20 cellular contexts compared by ENCODE assay signal in the genomic region with DNA sequence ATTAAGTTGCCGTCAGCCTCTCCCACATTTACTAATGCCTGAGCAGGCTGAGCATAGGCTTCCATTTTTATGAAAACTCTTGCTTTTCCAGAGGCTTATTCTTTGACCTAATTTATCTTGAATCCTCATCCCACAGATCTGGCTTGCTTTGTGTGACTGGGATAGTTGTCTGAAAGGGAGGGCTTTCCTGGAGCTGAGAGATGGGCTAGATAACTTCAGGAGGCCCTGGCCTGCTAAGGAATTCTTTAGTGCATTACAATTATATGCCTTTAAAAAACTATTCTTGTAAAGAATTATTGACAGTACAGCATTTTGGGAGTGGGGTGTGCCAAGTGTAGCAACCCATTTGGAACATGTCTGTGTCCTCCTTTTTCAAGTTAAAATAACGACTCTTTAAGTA. TPM values are rescaled to one million over a fixed set of nuclear protein-coding genes. Genes with fewer than 3 reads are reported as not detected.
DNase-seq lines count a peak whose midpoint lies in the region; ATAC-seq and TF ChIP-seq lines count a peak whose summit lies in the region.
"Had no signal": no experiment of that assay in that cellular context is flagged by ENCODE, and none has a peak within 500 bp of the region (broad histone marks: within the 10 kb centered on the region; RNA-seq: fewer than 3 reads in every experiment).

No MANE protein-coding gene starts in this region.

- H3K36me3 Mint-ChIP-seq in neural progenitor cell, result peaks cover 1% of the 10 kb centered on the region

- in situ Hi-C loops in brain microvascular endothelial cell (cut with HindIII; ENCODE audit: low pct_ligation_motif_present, low sequenced_read_pairs), result no loop called here

- TF ChIP-seq CTCF in VCaP (conservative IDR thresholded peaks at IDR 0.05) (no peak), neural progenitor cell (IDR thresholded peaks at IDR 0.05) (no peak), uterus (IDR thresholded peaks at IDR 0.05) (no peak), brain microvascular endothelial cell (IDR thresholded peaks at IDR 0.05; ENCODE audit: low read depth, low read length, missing control alignments) (no peak), left ventricle myocardium inferior (IDR thresholded peaks at IDR 0.05; ENCODE audit: borderline replicate concordance) (no peak)

- H3K36me3 ChIP-seq in neural progenitor cell (no peaks in the 10 kb centered on the region), uterus (no peaks in the 10 kb centered on the region), brain microvascular endothelial cell (replicated peaks) (no peaks in the 10 kb centered on the region), left ventricle myocardium inferior (no peaks in the 10 kb centered on the region)
- H3K36me3 ChIP-seq: HAP-1 had no signal

- no peaks in the 10 kb centered on the region for H3K9me3 Mint-ChIP-seq in neural progenitor cell
- H3K9me3 Mint-ChIP-seq: CD4-positive, CD25-positive, alpha-beta regulatory T cell; CD8-positive, alpha-beta memory T cell had no signal

- no peak overlapping the region for H2AFZ ChIP-seq in neural progenitor cell (replicated peaks)

- H3K27me3 Mint-ChIP-seq in neural progenitor cell (ENCODE audit: insufficient read depth, low read depth), result no peaks in the 10 kb centered on the region
- H3K27me3 Mint-ChIP-seq: B cell; CD4-positive, CD25-positive, alpha-beta regulatory T cell; CD8-positive, alpha-beta memory T cell had no signal

- no peaks in the 10 kb centered on the region for H4K20me1 ChIP-seq in neural progenitor cell (ENCODE audit: low read depth)

- H3K4me1 Mint-ChIP-seq in neural progenitor cell, result no peaks in the 10 kb centered on the region

- H3K9me3 ChIP-seq in neural progenitor cell (ENCODE audit: low read depth) (no peaks in the 10 kb centered on the region), uterus (no peaks in the 10 kb centered on the region), left ventricle myocardium inferior (replicated peaks) (no peaks in the 10 kb centered on the region)
- H3K9me3 ChIP-seq: BLaER1 treated with 17β-estradiol and CSF1 and Interleukin-3, amounts not matched to agents 10 nM and 100 nM; HAP-1 had no signal

- no peak overlapping the region for H3K4me2 ChIP-seq in neural progenitor cell
- H3K4me2 ChIP-seq: BLaER1 treated with 17β-estradiol and CSF1 and Interleukin-3, amounts not matched to agents 10 nM and 100 nM had no signal

- H3K4me3 Mint-ChIP-seq in neural progenitor cell, result no peak overlapping the region
- H3K4me3 Mint-ChIP-seq: B cell; CD4-positive, CD25-positive, alpha-beta regulatory T cell; CD8-positive, alpha-beta memory T cell had no signal

- H3K27ac ChIP-seq in VCaP (peak overlapping the region; percentile 76), neural progenitor cell (no peak overlapping the region), uterus (peak overlapping the region; percentile 53 to 60), brain microvascular endothelial cell (no peak overlapping the region), left ventricle myocardium inferior (replicated peaks) (no peak overlapping the region)
- H3K27ac ChIP-seq: BLaER1 treated with 17β-estradiol and CSF1 and Interleukin-3, amounts not matched to agents 10 nM and 100 nM; HL-60 had no signal

- H3K4me3 ChIP-seq in neural progenitor cell (no peak overlapping the region), uterus (no peak overlapping the region), brain microvascular endothelial cell (ENCODE audit: low read depth, low read length) (no peak overlapping the region), left ventricle myocardium inferior (no peak overlapping the region)
- H3K4me3 ChIP-seq: BLaER1 treated with 17β-estradiol and CSF1 and Interleukin-3, amounts not matched to agents 10 nM and 100 nM; GM12878; HAP-1 had no signal

- H3F3A ChIP-seq in neural progenitor cell (ENCODE audit: low read depth), result no peaks in the 10 kb centered on the region

- H3K27me3 ChIP-seq in neural progenitor cell (no peaks in the 10 kb centered on the region), uterus (no peaks in the 10 kb centered on the region), brain microvascular endothelial cell (replicated peaks) (no peaks in the 10 kb centered on the region), left ventricle myocardium inferior (ENCODE audit: low read depth) (no peaks in the 10 kb centered on the region)
- H3K27me3 ChIP-seq: BLaER1 treated with 17β-estradiol and CSF1 and Interleukin-3, amounts not matched to agents 10 nM and 100 nM had no signal

- no peaks in the 10 kb centered on the region for H3K79me2 ChIP-seq in neural progenitor cell (ENCODE audit: low read depth)

- H3K4me1 ChIP-seq in neural progenitor cell (no peaks in the 10 kb centered on the region), uterus (peaks cover 0 to 8% of the 10 kb centered on the region in 2 donors), left ventricle myocardium inferior (peaks cover 37% of the 10 kb centered on the region)
- H3K4me1 ChIP-seq: BLaER1 treated with 17β-estradiol and CSF1 and Interleukin-3, amounts not matched to agents 10 nM and 100 nM; HAP-1 had no signal

- ATAC-seq in HG03439 (IDR thresholded peaks at IDR 0.05; ENCODE audit: unreplicated experiment), result no peak
- ATAC-seq: GM12878 had no signal

- H3K27ac Mint-ChIP-seq in neural progenitor cell, result peak overlapping the region; percentile 7
- H3K27ac Mint-ChIP-seq: B cell; CD4-positive, CD25-positive, alpha-beta regulatory T cell had no signal

- TF ChIP-seq POLR2A in uterus (IDR thresholded peaks at IDR 0.05), result no peak

- H3K9ac ChIP-seq in neural progenitor cell, result no peak overlapping the region
- H3K9ac ChIP-seq: BLaER1 treated with 17β-estradiol and CSF1 and Interleukin-3, amounts not matched to agents 10 nM and 100 nM had no signal

- peak; percentile 14 for DNase-seq in left kidney (ENCODE audit: low read depth, low spot score)
- no peak for DNase-seq in neural progenitor cell (ENCODE audit: low spot score)
- DNase-seq in uterus, result no peak
- no peak for DNase-seq in brain microvascular endothelial cell
- no peak for DNase-seq in left ventricle myocardium inferior
- DNase-seq: CD4-positive, CD25-positive, alpha-beta regulatory T cell; CD8-positive, alpha-beta memory T cell; COR-L47; DMS 273 treated with DMSO at 0.1 percent for 48 hours; DMS53; DND-41; EL; IMR-90 had no signal

- intact Hi-C loops in uterus (cut with DNase I; ENCODE audit: low total_unique reads) (no loop called here), left ventricle myocardium inferior (cut with micrococcal nuclease) (no loop called here)

RNA-seq across cellular contexts. Expression of a gene that starts 52.3 kb away (rescaled TPM):
- total RNA-seq in neural progenitor cell (ENCODE audit: low replicate concordance) (0.92 and 5.8 TPM in 2 replicates), uterus (10 to 100 TPM in 2 of 4 donors, 1 to 10 TPM in 2; 2.9 to 20.0 (median 12.5) TPM), left ventricle myocardium inferior (23.7 TPM)

Comparison
In these comparisons a context has a peak if more than half of its experiments do, and no peak if none do; other contexts are left out.
1. H3K27ac ChIP-seq: peak in VCaP (single experiment) and uterus (2 of 2); none in neural progenitor cell (single experiment), brain microvascular endothelial cell (single experiment) and left ventricle myocardium inferior (single experiment).